Comparison of ENCODE assay signal across 10 cellular contexts in the genomic region with DNA sequence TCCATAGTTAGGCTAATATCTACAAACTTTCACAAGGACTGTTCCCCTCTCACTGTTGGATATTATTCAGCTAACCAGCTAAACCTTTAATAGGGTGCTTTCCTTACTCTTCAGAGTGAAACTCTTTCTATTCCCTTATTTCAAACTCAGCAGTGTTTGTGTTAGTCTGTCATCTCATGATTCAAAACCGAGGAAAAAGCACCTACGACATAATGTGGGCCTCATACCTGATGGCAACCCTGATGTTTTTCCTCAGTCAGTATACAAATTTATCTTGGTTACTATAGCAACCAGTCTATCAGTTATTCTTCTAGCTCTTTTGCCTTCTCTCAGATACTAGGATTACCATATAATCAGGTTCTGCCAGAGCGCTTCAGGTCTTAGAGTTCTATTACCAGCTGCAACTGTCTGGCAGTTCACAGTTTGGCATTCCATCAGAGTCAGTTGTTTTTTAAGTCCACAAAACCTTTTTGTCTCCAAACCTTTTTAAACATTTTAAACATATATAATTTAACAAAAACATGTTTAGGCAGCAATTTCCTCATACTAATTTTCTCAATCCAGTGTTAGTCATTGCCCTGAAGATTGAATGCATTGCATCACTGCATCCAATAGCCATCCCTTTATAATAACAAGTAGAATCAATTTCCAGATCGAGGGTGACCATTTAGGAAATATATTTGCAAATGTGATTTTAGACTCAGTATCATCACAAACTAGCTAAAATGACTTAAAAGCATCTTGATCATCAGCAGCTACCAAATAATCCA. TPM values are rescaled to one million over a fixed set of nuclear protein-coding genes. Genes with fewer than 3 reads are reported as not detected.
DNase-seq lines count a peak whose midpoint lies in the region; ATAC-seq lines count a peak whose summit lies in the region.
"Had no signal": no experiment of that assay in that cellular context is flagged by ENCODE, and none has a peak within 500 bp of the region (broad histone marks: within the 10 kb centered on the region; RNA-seq: fewer than 3 reads in every experiment).

No MANE protein-coding gene starts in this region.

- H3K27ac Mint-ChIP-seq in activated CD4-positive, alpha-beta T cell treated with anti-CD3 and anti-CD28 coated beads for 36 hours = no peak overlapping the region
- no peak overlapping the region for H3K27ac Mint-ChIP-seq in activated CD4-positive, alpha-beta T cell treated with anti-CD3 and anti-CD28 coated beads, Interleukin-2, amount 10 ng/mL, durations not matched to agents 24 days and 14 days
- H3K27ac Mint-ChIP-seq in activated T-helper 17 cell treated with anti-CD3 and anti-CD28 coated beads, Interleukin-2, amount 50 U/mL, for 72 hours = peak overlapping the region; percentile 55
- peak overlapping the region; percentile 62 for H3K27ac Mint-ChIP-seq in stimulated activated memory B cell treated with anti-CD40 and anti-IgM and Interleukin-4, amounts not matched to agents 10 μg/mL and 1 μg/mL and 100 μg/mL, for 72 hours

- ATAC-seq in activated CD4-positive, alpha-beta T cell treated with anti-CD3 and anti-CD28 coated beads for 36 hours = peak; percentile 9
- ATAC-seq in HG02970 (IDR thresholded peaks at IDR 0.05; ENCODE audit: low FRiP score, unreplicated experiment) = peak; percentile 43
- peak; percentile 64 for ATAC-seq in activated T-helper 17 cell treated with anti-CD3 and anti-CD28 coated beads, Interleukin-2, amount 50 U/mL, for 72 hours (replicated peaks)
- ATAC-seq in stimulated activated memory B cell treated with anti-CD40 and anti-IgM and Interleukin-4, amounts not matched to agents 10 μg/mL and 1 μg/mL and 100 μg/mL, for 72 hours = peak; percentile 76
- ATAC-seq in esophagus mucosa = no peak

- H3K9me3 Mint-ChIP-seq in activated CD4-positive, alpha-beta T cell treated with anti-CD3 and anti-CD28 coated beads for 36 hours (ENCODE audit: low read depth) = no peaks in the 10 kb centered on the region
- H3K9me3 Mint-ChIP-seq in activated CD4-positive, alpha-beta T cell treated with anti-CD3 and anti-CD28 coated beads, Interleukin-2, amount 10 ng/mL, durations not matched to agents 24 days and 14 days = no peaks in the 10 kb centered on the region
- H3K9me3 Mint-ChIP-seq in activated T-helper 17 cell treated with anti-CD3 and anti-CD28 coated beads, Interleukin-2, amount 50 U/mL, for 72 hours = no peaks in the 10 kb centered on the region
- no peaks in the 10 kb centered on the region for H3K9me3 Mint-ChIP-seq in stimulated activated memory B cell treated with anti-CD40 and anti-IgM and Interleukin-4, amounts not matched to agents 10 μg/mL and 1 μg/mL and 100 μg/mL, for 72 hours

- H3K27me3 Mint-ChIP-seq in activated CD4-positive, alpha-beta T cell treated with anti-CD3 and anti-CD28 coated beads for 36 hours = no peaks in the 10 kb centered on the region
- H3K27me3 Mint-ChIP-seq in activated CD4-positive, alpha-beta T cell treated with anti-CD3 and anti-CD28 coated beads, Interleukin-2, amount 10 ng/mL, durations not matched to agents 24 days and 14 days = no peaks in the 10 kb centered on the region
- H3K27me3 Mint-ChIP-seq in activated T-helper 17 cell treated with anti-CD3 and anti-CD28 coated beads, Interleukin-2, amount 50 U/mL, for 72 hours = no peaks in the 10 kb centered on the region
- H3K27me3 Mint-ChIP-seq in stimulated activated memory B cell treated with anti-CD40 and anti-IgM and Interleukin-4, amounts not matched to agents 10 μg/mL and 1 μg/mL and 100 μg/mL, for 72 hours = no peaks in the 10 kb centered on the region

- CTCF ChIA-PET in activated CD4-positive, alpha-beta T cell treated with anti-CD3 and anti-CD28 coated beads for 36 hours (lab: Charles Lee) = interaction anchor here (0.6 to 0.8 kb wide), 2 partner anchors 11 to 26 kb away, joined by 3 read pairs; no protein-coding TSS in a partner anchor

- POLR2A ChIA-PET in activated CD4-positive, alpha-beta T cell treated with anti-CD3 and anti-CD28 coated beads for 36 hours (lab: Charles Lee) = no interaction called here

- H3K4me1 Mint-ChIP-seq in activated CD4-positive, alpha-beta T cell treated with anti-CD3 and anti-CD28 coated beads for 36 hours = peaks cover 56% of the 10 kb centered on the region
- H3K4me1 Mint-ChIP-seq in activated CD4-positive, alpha-beta T cell treated with anti-CD3 and anti-CD28 coated beads, Interleukin-2, amount 10 ng/mL, durations not matched to agents 24 days and 14 days = peaks cover 33% of the 10 kb centered on the region
- H3K4me1 Mint-ChIP-seq in activated T-helper 17 cell treated with anti-CD3 and anti-CD28 coated beads, Interleukin-2, amount 50 U/mL, for 72 hours = peaks cover 26% of the 10 kb centered on the region
- H3K4me1 Mint-ChIP-seq in stimulated activated memory B cell treated with anti-CD40 and anti-IgM and Interleukin-4, amounts not matched to agents 10 μg/mL and 1 μg/mL and 100 μg/mL, for 72 hours = peaks cover 39% of the 10 kb centered on the region

- no peak overlapping the region for H3K4me3 Mint-ChIP-seq in activated CD4-positive, alpha-beta T cell treated with anti-CD3 and anti-CD28 coated beads for 36 hours
- no peak overlapping the region for H3K4me3 Mint-ChIP-seq in activated CD4-positive, alpha-beta T cell treated with anti-CD3 and anti-CD28 coated beads, Interleukin-2, amount 10 ng/mL, durations not matched to agents 24 days and 14 days
- peak overlapping the region; percentile 13 for H3K4me3 Mint-ChIP-seq in activated T-helper 17 cell treated with anti-CD3 and anti-CD28 coated beads, Interleukin-2, amount 50 U/mL, for 72 hours
- no peak overlapping the region for H3K4me3 Mint-ChIP-seq in stimulated activated memory B cell treated with anti-CD40 and anti-IgM and Interleukin-4, amounts not matched to agents 10 μg/mL and 1 μg/mL and 100 μg/mL, for 72 hours

- no peaks in the 10 kb centered on the region for H3K36me3 Mint-ChIP-seq in activated CD4-positive, alpha-beta T cell treated with anti-CD3 and anti-CD28 coated beads for 36 hours (ENCODE audit: low read depth)
- peaks cover 1% of the 10 kb centered on the region for H3K36me3 Mint-ChIP-seq in activated CD4-positive, alpha-beta T cell treated with anti-CD3 and anti-CD28 coated beads, Interleukin-2, amount 10 ng/mL, durations not matched to agents 24 days and 14 days (ENCODE audit: low read depth)
- H3K36me3 Mint-ChIP-seq in activated T-helper 17 cell treated with anti-CD3 and anti-CD28 coated beads, Interleukin-2, amount 50 U/mL, for 72 hours (ENCODE audit: low read depth) = no peaks in the 10 kb centered on the region
- no peaks in the 10 kb centered on the region for H3K36me3 Mint-ChIP-seq in stimulated activated memory B cell treated with anti-CD40 and anti-IgM and Interleukin-4, amounts not matched to agents 10 μg/mL and 1 μg/mL and 100 μg/mL, for 72 hours

- intact Hi-C loops in activated CD4-positive, alpha-beta T cell treated with anti-CD3 and anti-CD28 coated beads for 36 hours (cut with DNase I, micrococcal nuclease) = loop anchor here in 1 of 2 experiments (5.0 kb wide), 1 partner anchor 69 kb away; no protein-coding TSS in a partner anchor
- intact Hi-C loops in activated CD4-positive, alpha-beta T cell treated with anti-CD3 and anti-CD28 coated beads, Interleukin-2, amount 10 ng/mL, durations not matched to agents 24 days and 14 days (cut with micrococcal nuclease) = no loop called here

- DNase-seq in activated CD4-positive, alpha-beta T cell treated with anti-CD3 and anti-CD28 coated beads for 36 hours = no peak
- DNase-seq in activated CD4-positive, alpha-beta T cell treated with anti-CD3 and anti-CD28 coated beads, Interleukin-2, amount 10 ng/mL, durations not matched to agents 24 days and 14 days = no peak
- DNase-seq in NCI-H524 treated with DMSO at 0.1 percent for 48 hours (lab: John Stamatoyannopoulos, UW) (no peak), GF-D8 (lab: John Stamatoyannopoulos, UW) (no peak)
- DNase-seq: NCI-H446 treated with DMSO at 0.1 percent for 48 hours; stimulated activated CD4-positive, alpha-beta T cell treated with anti-CD3 and anti-CD28 coated beads, Interleukin-12 subunit alpha, Interleukin-12 subunit beta, amount 100 ng/mL, for 4 hours had no signal

RNA-seq across cellular contexts. Expression of a gene that starts 7.4 kb away (rescaled TPM):
- total RNA-seq in activated CD4-positive, alpha-beta T cell treated with anti-CD3 and anti-CD28 coated beads for 36 hours = 1 to 10 TPM; 8.9 to 9.3 TPM
- total RNA-seq in activated CD4-positive, alpha-beta T cell treated with anti-CD3 and anti-CD28 coated beads, Interleukin-2, amount 10 ng/mL, durations not matched to agents 24 days and 14 days = 10.3 and 11.0 TPM in 2 replicates
- 10 to 100 TPM; 12.0 to 12.7 TPM for total RNA-seq in activated T-helper 17 cell treated with anti-CD3 and anti-CD28 coated beads, Interleukin-2, amount 50 U/mL, for 72 hours
- total RNA-seq in esophagus mucosa = 12.0 TPM

Comparison
In these comparisons a context has a peak if more than half of its experiments do, and no peak if none do; other contexts are left out.
1. H3K27ac Mint-ChIP-seq: peak in activated T-helper 17 cell treated with anti-CD3 and anti-CD28 coated beads, Interleukin-2, amount 50 U/mL, for 72 hours (single experiment) and stimulated activated memory B cell treated with anti-CD40 and anti-IgM and Interleukin-4, amounts not matched to agents 10 μg/mL and 1 μg/mL and 100 μg/mL, for 72 hours (single experiment); none in activated CD4-positive, alpha-beta T cell treated with anti-CD3 and anti-CD28 coated beads for 36 hours (single experiment) and activated CD4-positive, alpha-beta T cell treated with anti-CD3 and anti-CD28 coated beads, Interleukin-2, amount 10 ng/mL, durations not matched to agents 24 days and 14 days (single experiment).